ENCODE assay signal across 1 cellular context in the genomic region with DNA sequence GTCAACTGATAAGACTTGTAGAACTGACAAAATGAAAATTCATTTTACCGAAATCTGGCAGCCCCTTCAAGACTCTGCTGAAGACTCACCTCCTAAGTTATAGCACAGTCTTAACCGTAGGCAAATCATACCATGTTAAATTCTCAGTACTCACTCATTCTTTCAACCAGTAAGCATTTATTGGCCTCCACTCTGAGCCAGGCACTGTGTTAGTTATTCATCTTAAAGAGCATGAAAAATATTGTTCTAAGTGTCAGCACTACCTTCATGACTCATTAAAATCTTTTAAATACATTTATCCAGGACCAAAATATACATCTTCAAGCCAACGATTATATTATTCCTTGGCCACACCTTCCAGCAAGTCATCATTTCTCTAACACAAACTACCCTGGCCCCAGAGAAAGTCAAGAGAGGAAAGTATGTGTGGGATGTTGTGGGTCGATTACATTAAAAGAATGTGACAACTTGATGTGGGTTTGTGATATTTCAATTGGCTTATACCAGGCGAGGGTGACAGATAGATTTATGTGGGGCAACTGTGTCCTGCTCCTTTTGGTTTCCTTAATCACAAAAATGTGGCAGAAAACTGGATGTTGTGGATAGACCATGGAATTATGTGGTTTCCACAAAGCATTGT.
TF ChIP-seq lines count a peak whose summit lies in the region.

No MANE protein-coding gene starts in this region.

TF ChIP-seq in IMR-90, 13 proteins besides CTCF, POLR2A, EP300 and RAD21 (continued from another document):
- TF ChIP-seq CEBPB (IDR thresholded peaks at IDR 0.05; ENCODE audit: low read depth, low read length) (no peak), MAZ (IDR thresholded peaks at IDR 0.05; ENCODE audit: borderline replicate concordance, low read depth, low read length) (no peak), BHLHE40 (IDR thresholded peaks at IDR 0.05; ENCODE audit: low read depth, low read length) (no peak)
- TF ChIP-seq, protein P1, sequence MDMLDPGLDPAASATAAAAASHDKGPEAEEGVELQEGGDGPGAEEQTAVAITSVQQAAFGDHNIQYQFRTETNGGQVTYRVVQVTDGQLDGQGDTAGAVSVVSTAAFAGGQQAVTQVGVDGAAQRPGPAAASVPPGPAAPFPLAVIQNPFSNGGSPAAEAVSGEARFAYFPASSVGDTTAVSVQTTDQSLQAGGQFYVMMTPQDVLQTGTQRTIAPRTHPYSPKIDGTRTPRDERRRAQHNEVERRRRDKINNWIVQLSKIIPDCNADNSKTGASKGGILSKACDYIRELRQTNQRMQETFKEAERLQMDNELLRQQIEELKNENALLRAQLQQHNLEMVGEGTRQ (IDR thresholded peaks at IDR 0.05; ENCODE audit: low read depth, low read length) = no peak
